ENCODE assay signal across 14 cellular contexts in genomic region chr15:49669288-49669687, GRCh38. TPM values are rescaled to one million over a fixed set of nuclear protein-coding genes. Genes with fewer than 3 reads are reported as not detected.
A peak's percentile ranks its signal among the peaks of the same experiment; 100 is the strongest.
DNase-seq lines count a peak whose midpoint lies in the region; ATAC-seq and TF ChIP-seq lines count a peak whose summit lies in the region.
"Had no signal": no experiment of that assay in that cellular context is flagged by ENCODE, and none has a peak within 500 bp of the region (broad histone marks: within the 10 kb centered on the region; RNA-seq: fewer than 3 reads in every experiment).

No MANE protein-coding gene starts in this region.

- CTCF ChIA-PET in WTC11 (lab: Charles Lee), result no interaction called here

- H4K20me1 ChIP-seq in neural progenitor cell (ENCODE audit: low read depth), result no peaks in the 10 kb centered on the region

- H3K27me3 Mint-ChIP-seq in WTC11 (ENCODE audit: low read depth), result no peaks in the 10 kb centered on the region
- H3K27me3 Mint-ChIP-seq in neural progenitor cell (ENCODE audit: insufficient read depth, low read depth), result peaks cover 2% of the 10 kb centered on the region
- H3K27me3 Mint-ChIP-seq in nephron progenitor cell (ENCODE audit: low read depth, poor library complexity), result no peaks in the 10 kb centered on the region

- H3K27ac Mint-ChIP-seq in WTC11 (no peak overlapping the region), neural progenitor cell (no peak overlapping the region), nephron progenitor cell (no peak overlapping the region)
- H3K27ac Mint-ChIP-seq: CD14-positive monocyte; CD8-positive, alpha-beta memory T cell had no signal

- no peaks in the 10 kb centered on the region for H3K79me2 ChIP-seq in neural progenitor cell (ENCODE audit: low read depth)

- peaks cover 22% of the 10 kb centered on the region for H3K4me1 ChIP-seq in neural progenitor cell
- no peaks in the 10 kb centered on the region for H3K4me1 ChIP-seq in effector memory CD4-positive, alpha-beta T cell (ENCODE audit: control insufficient read depth, insufficient read depth, low read length, poor library complexity, severe bottlenecking)

- ATAC-seq in WTC11, result peak; percentile 82
- ATAC-seq: HCT116, HepG2 had no signal

- POLR2A ChIA-PET in WTC11 (lab: Charles Lee), result no interaction called here

- peak overlapping the region; percentile 47 for H2AFZ ChIP-seq in neural progenitor cell (replicated peaks)

- no peaks in the 10 kb centered on the region for H3K27me3 ChIP-seq in neural progenitor cell
- no peaks in the 10 kb centered on the region for H3K27me3 ChIP-seq in effector memory CD4-positive, alpha-beta T cell (replicated peaks; ENCODE audit: control insufficient read depth, insufficient read depth, low read length, poor library complexity, severe bottlenecking)

- TF ChIP-seq CTCF in WTC11 (IDR thresholded peaks at IDR 0.05), result no peak
- no peak for TF ChIP-seq CTCF in neural progenitor cell (IDR thresholded peaks at IDR 0.05)
- no peak for TF ChIP-seq CTCF in nephron progenitor cell (IDR thresholded peaks at IDR 0.05)

- H3K4me3 Mint-ChIP-seq in WTC11, result no peak overlapping the region
- H3K4me3 Mint-ChIP-seq in neural progenitor cell, result no peak overlapping the region
- H3K4me3 Mint-ChIP-seq in nephron progenitor cell, result no peak overlapping the region
- H3K4me3 Mint-ChIP-seq: CD14-positive monocyte; CD8-positive, alpha-beta memory T cell had no signal

- H3K9me3 ChIP-seq in neural progenitor cell (ENCODE audit: low read depth), result no peaks in the 10 kb centered on the region
- no peaks in the 10 kb centered on the region for H3K9me3 ChIP-seq in effector memory CD4-positive, alpha-beta T cell (ENCODE audit: control insufficient read depth, low read length)

- no peaks in the 10 kb centered on the region for H3K36me3 Mint-ChIP-seq in WTC11
- no peaks in the 10 kb centered on the region for H3K36me3 Mint-ChIP-seq in neural progenitor cell
- H3K36me3 Mint-ChIP-seq in nephron progenitor cell (ENCODE audit: low read depth), result no peaks in the 10 kb centered on the region
- H3K36me3 Mint-ChIP-seq: CD14-positive monocyte; CD8-positive, alpha-beta memory T cell had no signal

- H3F3A ChIP-seq in neural progenitor cell (ENCODE audit: low read depth), result no peaks in the 10 kb centered on the region

- peak overlapping the region; percentile 17 for H3K4me2 ChIP-seq in neural progenitor cell

- no peak overlapping the region for H3K4me3 ChIP-seq in neural progenitor cell
- no peak overlapping the region for H3K4me3 ChIP-seq in effector memory CD4-positive, alpha-beta T cell (ENCODE audit: insufficient read depth, low read depth, low read length, poor library complexity, severe bottlenecking)

- H3K9ac ChIP-seq in neural progenitor cell, result no peak overlapping the region

- no peaks in the 10 kb centered on the region for H3K9me3 Mint-ChIP-seq in WTC11
- no peaks in the 10 kb centered on the region for H3K9me3 Mint-ChIP-seq in neural progenitor cell
- no peaks in the 10 kb centered on the region for H3K9me3 Mint-ChIP-seq in nephron progenitor cell
- H3K9me3 Mint-ChIP-seq: CD8-positive, alpha-beta memory T cell had no signal

- H3K27ac ChIP-seq in neural progenitor cell, result no peak overlapping the region
- H3K27ac ChIP-seq in effector memory CD4-positive, alpha-beta T cell (ENCODE audit: insufficient read depth, low read length, poor library complexity, severe bottlenecking), result no peak overlapping the region
- H3K27ac ChIP-seq: 22Rv1 had no signal

- DNase-seq in NCI-H748 (lab: John Stamatoyannopoulos, UW; ENCODE audit: unreplicated experiment) (peak; percentile 0), NCI-H748 treated with DMSO at 0.1 percent for 48 hours (lab: John Stamatoyannopoulos, UW) (no peak), WTC11 (ENCODE audit: low spot score) (no peak), neural progenitor cell (ENCODE audit: low spot score) (peak; percentile 36), nephron progenitor cell (no peak), MV-4-11 (lab: John Stamatoyannopoulos, UW) (no peak)
- no peak for DNase-seq in effector memory CD4-positive, alpha-beta T cell
- DNase-seq: CD8-positive, alpha-beta memory T cell; DMS53; GF-D8 had no signal

- H3K36me3 ChIP-seq in neural progenitor cell, result no peaks in the 10 kb centered on the region
- no peaks in the 10 kb centered on the region for H3K36me3 ChIP-seq in effector memory CD4-positive, alpha-beta T cell (ENCODE audit: control insufficient read depth, insufficient read depth, low read length)

- H3K4me1 Mint-ChIP-seq in WTC11, result peaks cover 20% of the 10 kb centered on the region
- peaks cover 10% of the 10 kb centered on the region for H3K4me1 Mint-ChIP-seq in neural progenitor cell
- H3K4me1 Mint-ChIP-seq in nephron progenitor cell, result peaks cover 3% of the 10 kb centered on the region
- H3K4me1 Mint-ChIP-seq: CD8-positive, alpha-beta memory T cell had no signal

TF ChIP-seq in WTC11, 78 proteins besides CTCF, POLR2A, EP300 and RAD21:
- TF ChIP-seq CREM (CRISPR knock-in tag; IDR thresholded peaks at IDR 0.05), result no peak
- TF ChIP-seq ZNF219 (CRISPR knock-in tag; IDR thresholded peaks at IDR 0.05; ENCODE audit: borderline replicate concordance), result no peak
- TF ChIP-seq HMGXB4 (CRISPR knock-in tag; IDR thresholded peaks at IDR 0.05), result no peak
- TF ChIP-seq E2F1 (CRISPR knock-in tag; IDR thresholded peaks at IDR 0.05), result no peak
- TF ChIP-seq GABPB1 (CRISPR knock-in tag; IDR thresholded peaks at IDR 0.05), result no peak
- TF ChIP-seq, protein P1, sequence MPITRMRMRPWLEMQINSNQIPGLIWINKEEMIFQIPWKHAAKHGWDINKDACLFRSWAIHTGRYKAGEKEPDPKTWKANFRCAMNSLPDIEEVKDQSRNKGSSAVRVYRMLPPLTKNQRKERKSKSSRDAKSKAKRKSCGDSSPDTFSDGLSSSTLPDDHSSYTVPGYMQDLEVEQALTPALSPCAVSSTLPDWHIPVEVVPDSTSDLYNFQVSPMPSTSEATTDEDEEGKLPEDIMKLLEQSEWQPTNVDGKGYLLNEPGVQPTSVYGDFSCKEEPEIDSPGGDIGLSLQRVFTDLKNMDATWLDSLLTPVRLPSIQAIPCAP (CRISPR knock-in tag; IDR thresholded peaks at IDR 0.05), result no peak
- TF ChIP-seq, protein P2, sequence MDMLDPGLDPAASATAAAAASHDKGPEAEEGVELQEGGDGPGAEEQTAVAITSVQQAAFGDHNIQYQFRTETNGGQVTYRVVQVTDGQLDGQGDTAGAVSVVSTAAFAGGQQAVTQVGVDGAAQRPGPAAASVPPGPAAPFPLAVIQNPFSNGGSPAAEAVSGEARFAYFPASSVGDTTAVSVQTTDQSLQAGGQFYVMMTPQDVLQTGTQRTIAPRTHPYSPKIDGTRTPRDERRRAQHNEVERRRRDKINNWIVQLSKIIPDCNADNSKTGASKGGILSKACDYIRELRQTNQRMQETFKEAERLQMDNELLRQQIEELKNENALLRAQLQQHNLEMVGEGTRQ (CRISPR knock-in tag; IDR thresholded peaks at IDR 0.05), result no peak
- TF ChIP-seq TEAD4 (CRISPR knock-in tag; IDR thresholded peaks at IDR 0.05), result no peak
- no peak for TF ChIP-seq CDX4 (CRISPR knock-in tag; IDR thresholded peaks at IDR 0.05; ENCODE audit: borderline replicate concordance)
- TF ChIP-seq GRHL2 (CRISPR knock-in tag; IDR thresholded peaks at IDR 0.05; ENCODE audit: insufficient replicate concordance, severe bottlenecking), result no peak
- TF ChIP-seq JUN (CRISPR knock-in tag; IDR thresholded peaks at IDR 0.05), result no peak
- TF ChIP-seq CREB1 (CRISPR knock-in tag; IDR thresholded peaks at IDR 0.05), result no peak
TF ChIP-seq in WTC11: peak in this region for 0.

RNA-seq across cellular contexts. Expression of gene DTWD1, which starts 48.4 kb away (rescaled TPM):
- total RNA-seq in WTC11 (2021) (28.9 to 32.5 TPM (median 30.8 TPM) in 3 replicates), neural progenitor cell (ENCODE audit: low replicate concordance) (48.6 and 66.0 TPM in 2 replicates)

RNA-seq across cellular contexts. Expression of gene FAM227B, which starts 48.7 kb away (rescaled TPM):
- total RNA-seq in WTC11 (2021), result 4.9 to 6.8 TPM (median 5.0 TPM) in 3 replicates
- 13.0 and 25.1 TPM in 2 replicates for total RNA-seq in neural progenitor cell (ENCODE audit: low replicate concordance)

Comparison
In these comparisons a context has a peak if more than half of its experiments do, and no peak if none do; other contexts are left out.
1. DNase-seq: peak in NCI-H748 (single experiment) and neural progenitor cell (single experiment); none in NCI-H748 treated with DMSO at 0.1 percent for 48 hours (single experiment), WTC11 (single experiment), effector memory CD4-positive, alpha-beta T cell (0 of 3), nephron progenitor cell (single experiment) and MV-4-11 (single experiment).